11 cellular contexts compared by ENCODE assay signal in the genomic region with DNA sequence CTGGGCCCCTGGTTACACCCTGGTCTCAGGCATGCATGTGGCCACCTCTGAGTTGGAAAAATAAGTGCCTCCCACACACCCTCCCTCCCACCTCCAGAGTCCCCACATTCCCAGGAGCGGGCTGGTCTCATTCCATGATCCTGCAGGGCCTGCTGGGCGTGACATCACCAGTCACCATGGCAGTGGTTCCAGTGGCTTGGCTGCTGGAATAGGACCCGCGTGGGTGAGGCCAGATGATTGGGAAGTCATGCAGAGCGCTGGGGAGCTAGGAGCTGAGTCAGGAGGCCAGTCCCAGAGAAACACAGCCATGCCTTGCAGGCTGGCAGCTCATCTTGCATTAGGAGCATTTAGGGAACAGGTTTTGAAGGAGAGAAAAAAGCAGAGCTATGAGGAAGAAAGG.
DNase-seq lines count a peak whose midpoint lies in the region; ATAC-seq and TF ChIP-seq lines count a peak whose summit lies in the region.
"Had no signal": no experiment of that assay in that cellular context is flagged by ENCODE, and none has a peak within 500 bp of the region (broad histone marks: within the 10 kb centered on the region; RNA-seq: fewer than 3 reads in every experiment).

No MANE protein-coding gene starts in this region.

- peak overlapping the region in 1 of 2 experiments; percentile 17 for H3K4ac ChIP-seq in mesenchymal stem cell (ENCODE audit: low read depth in 1 of 2, low read length in 2 of 2)

- peak overlapping the region; percentile 77 for H3K9ac ChIP-seq in mesenchymal stem cell (ENCODE audit: low read length)

- peak overlapping the region; percentile 90 for H2AK5ac ChIP-seq in mesenchymal stem cell (ENCODE audit: low read length, severe bottlenecking)

- CTCF ChIA-PET in WTC11 (lab: Charles Lee): interaction anchor here (0.6 to 2.9 kb wide), 39 partner anchors 9 to 1261 kb away, joined by 3 to 19 read pairs (median 4); a partner anchor contains a TSS

- H2BK12ac ChIP-seq in mesenchymal stem cell (ENCODE audit: low read length in 2 of 2): no peak overlapping the region

- peak overlapping the region; percentile 17 for H2BK15ac ChIP-seq in mesenchymal stem cell (ENCODE audit: low read depth, poor library complexity, severe bottlenecking)

- H3K14ac ChIP-seq in mesenchymal stem cell (ENCODE audit: low read length in 2 of 2): no peak overlapping the region

- no peak overlapping the region for H3K4me2 ChIP-seq in mesenchymal stem cell (ENCODE audit: low read length, poor library complexity, severe bottlenecking)

- ATAC-seq in esophagus mucosa (peak; percentile 80), upper lobe of right lung (peak; percentile 62), GM21786 (IDR thresholded peaks at IDR 0.05; ENCODE audit: unreplicated experiment) (no peak), WTC11 (no peak)
- ATAC-seq: naive thymus-derived CD4-positive, alpha-beta T cell had no signal

- H3K4me1 ChIP-seq in mesenchymal stem cell (ENCODE audit: control insufficient read depth, insufficient read depth, low read depth, low read length): peaks cover 53% of the 10 kb centered on the region
- peaks cover 11% of the 10 kb centered on the region for H3K4me1 ChIP-seq in upper lobe of right lung

- peak overlapping the region; percentile 24 to 59 for H3K18ac ChIP-seq in mesenchymal stem cell (ENCODE audit: low read depth in 1 of 2, low read length in 2 of 2)

- H3K23ac ChIP-seq in mesenchymal stem cell (ENCODE audit: low read length in 2 of 2): no peak overlapping the region

- H3K4me3 Mint-ChIP-seq in WTC11: no peak overlapping the region
- H3K4me3 Mint-ChIP-seq: naive thymus-derived CD4-positive, alpha-beta T cell; stimulated activated naive CD8-positive, alpha-beta T cell treated with anti-CD3 and anti-CD28 coated beads, Interleukin-15, Interleukin-2, amounts not matched to agents 100 ng/mL and 50 ng/mL, for 24 hours; T-helper 1 cell treated with Interleukin-12 subunit alpha and Interleukin-12 subunit beta and Interleukin-4 antibody, amounts not matched to agents 30 μg/mL and 1 μg/mL, for 36 hours had no signal

- DNase-seq in NCI-H226: peak; percentile 71
- DNase-seq in mesenchymal stem cell: peak; percentile 66
- DNase-seq in upper lobe of right lung: no peak
- DNase-seq in COLO668 (lab: John Stamatoyannopoulos, UW; ENCODE audit: unreplicated experiment): no peak
- no peak for DNase-seq in WTC11 (ENCODE audit: low spot score)

- no peaks in the 10 kb centered on the region for H3K27me3 Mint-ChIP-seq in WTC11 (ENCODE audit: low read depth)
- H3K27me3 Mint-ChIP-seq: stimulated activated naive CD8-positive, alpha-beta T cell treated with anti-CD3 and anti-CD28 coated beads, Interleukin-15, Interleukin-2, amounts not matched to agents 100 ng/mL and 50 ng/mL, for 24 hours had no signal

- no peak overlapping the region for H2AFZ ChIP-seq in mesenchymal stem cell (ENCODE audit: low read depth, low read length)

- no peaks in the 10 kb centered on the region for H3K9me3 Mint-ChIP-seq in WTC11
- H3K9me3 Mint-ChIP-seq: naive thymus-derived CD4-positive, alpha-beta T cell; stimulated activated naive CD8-positive, alpha-beta T cell treated with anti-CD3 and anti-CD28 coated beads, Interleukin-15, Interleukin-2, amounts not matched to agents 100 ng/mL and 50 ng/mL, for 24 hours; T-helper 1 cell treated with Interleukin-12 subunit alpha and Interleukin-12 subunit beta and Interleukin-4 antibody, amounts not matched to agents 30 μg/mL and 1 μg/mL, for 36 hours had no signal

- no peaks in the 10 kb centered on the region for H3K9me3 ChIP-seq in mesenchymal stem cell (ENCODE audit: control insufficient read depth, low read length)
- H3K9me3 ChIP-seq in upper lobe of right lung: no peaks in the 10 kb centered on the region

- no peak overlapping the region for H4K8ac ChIP-seq in mesenchymal stem cell (ENCODE audit: low read length)

- H3K36me3 Mint-ChIP-seq in WTC11: no peaks in the 10 kb centered on the region
- H3K36me3 Mint-ChIP-seq: naive thymus-derived CD4-positive, alpha-beta T cell had no signal

- H3K27ac ChIP-seq in mesenchymal stem cell (ENCODE audit: low read length, poor library complexity, severe bottlenecking) (peak overlapping the region; percentile 97), upper lobe of right lung (peak overlapping the region; percentile 32)
- H3K27ac ChIP-seq: cardiac muscle cell had no signal

- H2BK5ac ChIP-seq in mesenchymal stem cell (ENCODE audit: low read depth, low read length, poor library complexity, severe bottlenecking): peak overlapping the region; percentile 39

- no peak overlapping the region for H2BK120ac ChIP-seq in mesenchymal stem cell (ENCODE audit: low read depth, low read length)

- H3K27me3 ChIP-seq in mesenchymal stem cell (ENCODE audit: control insufficient read depth in 1 of 2, insufficient read depth in 1 of 2, low read length in 2 of 2) (no peaks in the 10 kb centered on the region), upper lobe of right lung (no peaks in the 10 kb centered on the region)
- H3K27me3 ChIP-seq: cardiac muscle cell had no signal

- peak overlapping the region; percentile 21 for H4K91ac ChIP-seq in mesenchymal stem cell (ENCODE audit: low read length)

- peaks cover 51% of the 10 kb centered on the region for H3K4me1 Mint-ChIP-seq in WTC11

- TF ChIP-seq CTCF in upper lobe of right lung (IDR thresholded peaks at IDR 0.05) (no peak), WTC11 (IDR thresholded peaks at IDR 0.05) (no peak)

- H3K27ac Mint-ChIP-seq in WTC11: no peak overlapping the region
- H3K27ac Mint-ChIP-seq: naive thymus-derived CD4-positive, alpha-beta T cell; stimulated activated naive CD8-positive, alpha-beta T cell treated with anti-CD3 and anti-CD28 coated beads, Interleukin-15, Interleukin-2, amounts not matched to agents 100 ng/mL and 50 ng/mL, for 24 hours; T-helper 1 cell treated with Interleukin-12 subunit alpha and Interleukin-12 subunit beta and Interleukin-4 antibody, amounts not matched to agents 30 μg/mL and 1 μg/mL, for 36 hours had no signal

- intact Hi-C loops in upper lobe of right lung (cut with DNase I): loop anchor here (10.0 kb wide), 1 partner anchor 103 kb away; no protein-coding TSS in a partner anchor

- POLR2A ChIA-PET in WTC11 (lab: Charles Lee): no interaction called here

- H3K79me1 ChIP-seq in mesenchymal stem cell (replicated peaks; ENCODE audit: low read length, poor library complexity, severe bottlenecking): peaks cover 16% of the 10 kb centered on the region

- H3K4me3 ChIP-seq in mesenchymal stem cell (ENCODE audit: insufficient read depth in 1 of 2, low read depth in 1 of 2, low read length in 2 of 2) (no peak overlapping the region), upper lobe of right lung (no peak overlapping the region)
- H3K4me3 ChIP-seq: cardiac muscle cell had no signal

- H3K36me3 ChIP-seq in mesenchymal stem cell (ENCODE audit: control insufficient read depth in 1 of 2, insufficient read depth in 2 of 2, low read depth in 1 of 2, low read length in 2 of 2) (peaks cover 0 to 6% of the 10 kb centered on the region in 2 experiments), upper lobe of right lung (no peaks in the 10 kb centered on the region)
- H3K36me3 ChIP-seq: cardiac muscle cell had no signal

- 55% methylated on average over 5 of the region's 5 CpGs for WGBS in mesenchymal stem cell

TF ChIP-seq in WTC11, 78 proteins besides CTCF, POLR2A, EP300 and RAD21 (continues in another document):
- TF ChIP-seq SOX15 (CRISPR knock-in tag; IDR thresholded peaks at IDR 0.05) (no peak), FOXJ3 (CRISPR knock-in tag; IDR thresholded peaks at IDR 0.05; ENCODE audit: borderline replicate concordance) (no peak), CREM (CRISPR knock-in tag; IDR thresholded peaks at IDR 0.05) (no peak)
- TF ChIP-seq, protein P1, sequence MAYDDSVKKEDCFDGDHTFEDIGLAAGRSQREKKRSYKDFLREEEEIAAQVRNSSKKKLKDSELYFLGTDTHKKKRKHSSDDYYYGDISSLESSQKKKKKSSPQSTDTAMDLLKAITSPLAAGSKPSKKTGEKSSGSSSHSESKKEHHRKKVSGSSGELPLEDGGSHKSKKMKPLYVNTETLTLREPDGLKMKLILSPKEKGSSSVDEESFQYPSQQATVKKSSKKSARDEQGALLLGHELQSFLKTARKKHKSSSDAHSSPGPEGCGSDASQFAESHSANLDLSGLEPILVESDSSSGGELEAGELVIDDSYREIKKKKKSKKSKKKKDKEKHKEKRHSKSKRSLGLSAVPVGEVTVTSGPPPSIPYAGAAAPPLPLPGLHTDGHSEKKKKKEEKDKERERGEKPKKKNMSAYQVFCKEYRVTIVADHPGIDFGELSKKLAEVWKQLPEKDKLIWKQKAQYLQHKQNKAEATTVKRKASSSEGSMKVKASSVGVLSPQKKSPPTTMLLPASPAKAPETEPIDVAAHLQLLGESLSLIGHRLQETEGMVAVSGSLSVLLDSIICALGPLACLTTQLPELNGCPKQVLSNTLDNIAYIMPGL (CRISPR knock-in tag; IDR thresholded peaks at IDR 0.05): no peak
- TF ChIP-seq, protein P2, sequence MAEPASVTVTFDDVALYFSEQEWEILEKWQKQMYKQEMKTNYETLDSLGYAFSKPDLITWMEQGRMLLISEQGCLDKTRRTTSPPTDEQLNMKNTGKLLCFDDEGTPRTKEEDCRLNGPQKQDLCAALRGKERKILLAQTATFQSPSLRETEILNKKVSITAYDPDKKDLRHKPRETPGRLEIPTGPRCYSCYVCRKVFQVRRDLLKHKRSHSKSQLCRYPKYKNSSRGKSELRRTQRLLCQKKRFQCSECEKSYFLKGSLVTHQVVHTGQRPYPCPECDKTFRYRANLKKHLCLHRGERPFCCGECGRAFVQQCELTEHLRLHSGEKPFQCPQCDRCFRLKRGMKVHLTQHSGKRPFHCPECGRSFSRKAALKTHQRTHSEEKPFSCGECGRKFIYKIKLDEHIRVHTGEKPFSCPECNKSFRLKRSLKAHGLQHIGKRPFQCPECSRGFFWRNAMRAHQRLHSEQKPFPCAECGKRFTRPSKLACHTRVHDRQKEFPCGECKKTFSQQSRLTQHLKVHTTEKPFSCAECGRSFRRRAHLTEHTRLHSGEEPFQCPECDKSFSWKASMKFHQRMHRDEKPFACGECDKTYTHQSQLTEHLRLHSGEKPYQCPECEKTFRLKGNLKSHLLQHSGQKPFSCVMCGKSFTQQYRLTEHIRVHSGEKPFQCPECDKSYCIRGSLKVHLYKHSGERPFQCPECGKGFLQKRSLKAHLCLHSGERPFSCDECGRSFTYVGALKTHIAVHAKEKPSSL (CRISPR knock-in tag; conservative IDR thresholded peaks at IDR 0.05): no peak
- TF ChIP-seq, protein P3, sequence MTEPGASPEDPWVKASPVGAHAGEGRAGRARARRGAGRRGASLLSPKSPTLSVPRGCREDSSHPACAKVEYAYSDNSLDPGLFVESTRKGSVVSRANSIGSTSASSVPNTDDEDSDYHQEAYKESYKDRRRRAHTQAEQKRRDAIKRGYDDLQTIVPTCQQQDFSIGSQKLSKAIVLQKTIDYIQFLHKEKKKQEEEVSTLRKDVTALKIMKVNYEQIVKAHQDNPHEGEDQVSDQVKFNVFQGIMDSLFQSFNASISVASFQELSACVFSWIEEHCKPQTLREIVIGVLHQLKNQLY (CRISPR knock-in tag; IDR thresholded peaks at IDR 0.05): no peak

Comparison
In these comparisons a context has a peak if more than half of its experiments do, and no peak if none do; other contexts are left out.
1. DNase-seq: peak in NCI-H226 (single experiment) and mesenchymal stem cell (single experiment); none in upper lobe of right lung (single experiment), COLO668 (single experiment) and WTC11 (single experiment).
2. ATAC-seq: peak in esophagus mucosa (single experiment) and upper lobe of right lung (single experiment); none in GM21786 (single experiment) and WTC11 (single experiment).